In the genomic region with DNA sequence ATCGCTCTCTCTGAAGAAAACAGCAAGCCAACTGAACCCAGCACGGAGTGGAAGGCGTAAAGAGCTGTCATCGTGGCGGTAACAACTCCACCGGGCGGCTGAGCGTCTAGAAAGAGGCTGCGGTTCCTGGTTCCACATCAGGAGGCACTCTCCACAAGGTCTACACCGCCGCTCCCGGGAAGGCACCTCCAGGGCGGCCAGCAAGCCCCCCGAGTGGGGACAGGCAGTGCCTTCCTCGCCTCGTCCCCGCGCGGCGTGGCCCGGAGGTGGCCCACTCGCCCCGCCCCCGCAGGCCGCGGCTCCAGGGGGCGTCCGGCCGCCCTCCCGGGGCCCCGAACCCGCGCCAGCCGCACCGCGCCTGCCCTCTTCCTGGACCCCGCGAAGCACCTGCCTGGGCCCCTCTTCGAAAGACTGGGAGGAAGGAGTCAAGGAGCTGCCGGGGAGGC, we compare ENCODE assay signal across 8 cellular contexts. TPM values are rescaled to one million over a fixed set of nuclear protein-coding genes. Genes with fewer than 3 reads are reported as not detected.
DNase-seq lines count a peak whose midpoint lies in the region; ATAC-seq and TF ChIP-seq lines count a peak whose summit lies in the region.

No MANE protein-coding gene starts in this region.

- intact Hi-C loops in Calu3 (cut with micrococcal nuclease; ENCODE audit: unreplicated experiment), result no loop called here

- H3K9me3 Mint-ChIP-seq in Calu3 (ENCODE audit: low read depth, unreplicated experiment), result no peaks in the 10 kb centered on the region

- ATAC-seq in GM19468 (IDR thresholded peaks at IDR 0.05; ENCODE audit: extremely low read depth, unreplicated experiment) (peak; percentile 19), HG03575 (IDR thresholded peaks at IDR 0.05; ENCODE audit: extremely low read depth, insufficient number of reproducible peaks, low FRiP score, unreplicated experiment) (peak; percentile 21), left lobe of liver (peak; percentile 45)

- no peaks in the 10 kb centered on the region for H3K27me3 Mint-ChIP-seq in Calu3 (ENCODE audit: unreplicated experiment)

- peaks cover 23% of the 10 kb centered on the region for H3K36me3 Mint-ChIP-seq in Calu3 (ENCODE audit: insufficient read depth, unreplicated experiment)

- peak overlapping the region; percentile 99 for H3K4me3 ChIP-seq in cardiac fibroblast (replicated peaks in 1 of 2; ENCODE audit: low read depth in 2 of 2, low read length in 2 of 2)

- TF ChIP-seq CTCF in Calu3 (IDR thresholded peaks at IDR 0.05; ENCODE audit: unreplicated experiment), result no peak
- TF ChIP-seq CTCF in cardiac fibroblast (IDR thresholded peaks at IDR 0.05; ENCODE audit: low read depth, low read length), result peak; percentile 21

- CTCF ChIA-PET in Calu3 (lab: Charles Lee), result interaction anchor here (0.6 to 1.1 kb wide), 3 partner anchors 69 to 721 kb away, joined by 3 to 7 read pairs (median 3); no protein-coding TSS in a partner anchor

- no TSS peak for BruUV-seq in Calu3 (replicated peaks; lab: Mats Ljungman, UMichigan)

- no peaks in the 10 kb centered on the region for H3K4me1 Mint-ChIP-seq in Calu3 (ENCODE audit: low read depth, unreplicated experiment)

- peak overlapping the region; percentile 66 for H3K27ac Mint-ChIP-seq in Calu3 (ENCODE audit: unreplicated experiment)

- peak overlapping the region; percentile 88 for H3K4me3 Mint-ChIP-seq in Calu3 (ENCODE audit: low read depth, unreplicated experiment)

- no peak for DNase-seq in Calu3
- peak; percentile 22 for DNase-seq in T-helper 22 cell (ENCODE audit: low read depth)
- DNase-seq in cardiac fibroblast (ENCODE audit: low read depth in 2 of 2), result peak; percentile 48 to 55
- peak; percentile 69 for DNase-seq in left lobe of liver (ENCODE audit: low spot score)
- peak; percentile 43 to 45 for DNase-seq in stimulated activated CD4-positive, alpha-beta T cell treated with anti-CD3 and anti-CD28 coated beads, Interleukin-4, amount 100 ng/mL, for 4 hours
- no peak for DNase-seq in NCI-H2196 (lab: John Stamatoyannopoulos, UW; ENCODE audit: unreplicated experiment)

RNA-seq across cellular contexts. Expression of gene KLHL8, which starts 0.7 kb away (rescaled TPM):
- total RNA-seq in Calu3 (2022) (9.9 and 10.0 TPM in 2 replicates), left lobe of liver (8.4 TPM)

Comparison
In these comparisons a context has a peak if more than half of its experiments do, and no peak if none do; other contexts are left out.
1. DNase-seq: peak in T-helper 22 cell (single experiment), cardiac fibroblast (2 of 2), left lobe of liver (single experiment) and stimulated activated CD4-positive, alpha-beta T cell treated with anti-CD3 and anti-CD28 coated beads, Interleukin-4, amount 100 ng/mL, for 4 hours (2 of 2); none in Calu3 (single experiment) and NCI-H2196 (single experiment).
2. Peak in every context shown above with its lines, with median percentiles within 50 percentile points of each other: ATAC-seq.